In the genomic region with DNA sequence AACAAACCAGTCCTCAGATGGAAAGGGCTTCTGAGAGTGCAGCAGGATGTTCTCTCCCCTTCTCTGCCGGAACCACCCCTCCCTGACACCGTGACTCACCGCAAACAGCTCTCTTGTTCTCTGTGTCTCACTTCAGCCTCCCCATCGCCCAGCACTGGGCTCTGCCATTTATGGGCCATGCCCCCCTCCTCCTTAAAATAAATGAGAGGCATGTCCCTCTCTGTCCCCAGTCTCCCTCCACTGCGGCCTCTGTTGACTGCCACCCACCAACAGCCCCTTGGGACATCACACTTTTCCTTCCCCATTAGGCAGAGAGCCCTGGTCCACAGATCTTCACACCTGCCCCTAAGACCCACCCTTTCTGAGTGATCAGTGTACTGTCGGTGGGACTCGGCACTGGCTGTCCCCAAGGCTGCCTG, we compare ENCODE assay signal across 8 cellular contexts. TPM values are rescaled to one million over a fixed set of nuclear protein-coding genes. Genes with fewer than 3 reads are reported as not detected.
DNase-seq lines count a peak whose midpoint lies in the region; ATAC-seq and TF ChIP-seq lines count a peak whose summit lies in the region.

No MANE protein-coding gene starts in this region.

- H3K36me3 Mint-ChIP-seq in activated naive CD8-positive, alpha-beta T cell: no peaks in the 10 kb centered on the region

- no peak for TF ChIP-seq POLR2A in GM18505 (IDR thresholded peaks at IDR 0.05; ENCODE audit: borderline replicate concordance, extremely low read depth, insufficient read depth, insufficient read length)

- peaks cover 3% of the 10 kb centered on the region for H3K27me3 ChIP-seq in kidney epithelial cell (ENCODE audit: control insufficient read depth, insufficient read depth, low read length)

- H3K36me3 ChIP-seq in kidney epithelial cell (ENCODE audit: control insufficient read depth, insufficient read depth, low read length): no peaks in the 10 kb centered on the region

- peak overlapping the region; percentile 97 for H3K27ac Mint-ChIP-seq in activated naive CD8-positive, alpha-beta T cell

- H3K4me3 Mint-ChIP-seq in activated naive CD8-positive, alpha-beta T cell: peak overlapping the region; percentile 79

- H3K9me3 Mint-ChIP-seq in activated naive CD8-positive, alpha-beta T cell (ENCODE audit: low read depth): no peaks in the 10 kb centered on the region

- H3K4me3 ChIP-seq in kidney epithelial cell (ENCODE audit: low read depth, low read length): no peak overlapping the region

- H3K27me3 Mint-ChIP-seq in activated naive CD8-positive, alpha-beta T cell: no peaks in the 10 kb centered on the region

- DNase-seq in SK-MEL-5 (ENCODE audit: low read depth, low spot score) (peak; percentile 8), kidney epithelial cell (ENCODE audit: low read depth) (peak; percentile 42), NCI-H1048 (lab: John Stamatoyannopoulos, UW) (no peak), NCI-H2196 (lab: John Stamatoyannopoulos, UW; ENCODE audit: unreplicated experiment) (no peak)
- peak; percentile 39 for DNase-seq in stimulated activated CD8-positive, alpha-beta memory T cell treated with anti-CD3 and anti-CD28 coated beads, Interleukin-12 subunit alpha, Interleukin-12 subunit beta, amount 100 ng/mL, for 24 hours (ENCODE audit: extremely low read depth)

- ATAC-seq in GM18505 (IDR thresholded peaks at IDR 0.05; ENCODE audit: unreplicated experiment) (peak; percentile 47), HG02884 (IDR thresholded peaks at IDR 0.05; ENCODE audit: unreplicated experiment) (peak; percentile 74)

- in situ Hi-C loops in SK-MEL-5 (cut with HindIII; ENCODE audit: low pct_unique_long_range_greater_than_20kb, low sequenced_read_pairs): no loop called here

- peaks cover 52% of the 10 kb centered on the region for H3K4me1 Mint-ChIP-seq in activated naive CD8-positive, alpha-beta T cell (ENCODE audit: low read depth)

- no peak for TF ChIP-seq CTCF in kidney epithelial cell (IDR thresholded peaks at IDR 0.05; ENCODE audit: insufficient read depth, low read length, poor library complexity, severe bottlenecking)

RNA-seq across cellular contexts. Expression of a gene that starts 6.3 kb away (rescaled TPM):
- total RNA-seq in SK-MEL-5 (2014; rRNA removed; shearing (Covaris generic)): 8.9 and 10.5 TPM in 2 replicates
- 10.6 and 13.7 TPM in 2 replicates for polyA plus RNA-seq in SK-MEL-5 (2015; cell fraction: cytosol; rRNA removed)
- 2.5 and 2.7 TPM in 2 replicates for polyA plus RNA-seq in SK-MEL-5 (2015; cell fraction: nucleus; rRNA removed)
- total RNA-seq in kidney epithelial cell: 11.4 and 14.0 TPM in 2 replicates

RNA-seq across cellular contexts. Expression of a gene that starts 12.3 kb away (rescaled TPM):
- not detected in 2 replicates for total RNA-seq in SK-MEL-5 (2014; rRNA removed; shearing (Covaris generic))
- polyA plus RNA-seq in SK-MEL-5 (2015; cell fraction: cytosol; rRNA removed): 0.06 TPM in 1 of 2 replicates, not detected in the other
- not detected in 2 replicates for polyA plus RNA-seq in SK-MEL-5 (2015; cell fraction: nucleus; rRNA removed)
- 1.0 and 2.5 TPM in 2 replicates for total RNA-seq in kidney epithelial cell

RNA-seq across cellular contexts. Expression of a gene that starts 43.8 kb away (rescaled TPM):
- total RNA-seq in SK-MEL-5 (2014; rRNA removed; shearing (Covaris generic)): 2.5 and 3.6 TPM in 2 replicates
- polyA plus RNA-seq in SK-MEL-5 (2015; cell fraction: cytosol; rRNA removed): 3.9 TPM in 2 replicates
- 3.9 and 5.0 TPM in 2 replicates for polyA plus RNA-seq in SK-MEL-5 (2015; cell fraction: nucleus; rRNA removed)
- total RNA-seq in kidney epithelial cell: 23.1 and 23.2 TPM in 2 replicates

Comparison
In these comparisons a context has a peak if more than half of its experiments do, and no peak if none do; other contexts are left out.
1. DNase-seq: peak in SK-MEL-5 (single experiment), kidney epithelial cell (single experiment) and stimulated activated CD8-positive, alpha-beta memory T cell treated with anti-CD3 and anti-CD28 coated beads, Interleukin-12 subunit alpha, Interleukin-12 subunit beta, amount 100 ng/mL, for 24 hours (single experiment); none in NCI-H1048 (single experiment) and NCI-H2196 (single experiment).